In the genomic region with DNA sequence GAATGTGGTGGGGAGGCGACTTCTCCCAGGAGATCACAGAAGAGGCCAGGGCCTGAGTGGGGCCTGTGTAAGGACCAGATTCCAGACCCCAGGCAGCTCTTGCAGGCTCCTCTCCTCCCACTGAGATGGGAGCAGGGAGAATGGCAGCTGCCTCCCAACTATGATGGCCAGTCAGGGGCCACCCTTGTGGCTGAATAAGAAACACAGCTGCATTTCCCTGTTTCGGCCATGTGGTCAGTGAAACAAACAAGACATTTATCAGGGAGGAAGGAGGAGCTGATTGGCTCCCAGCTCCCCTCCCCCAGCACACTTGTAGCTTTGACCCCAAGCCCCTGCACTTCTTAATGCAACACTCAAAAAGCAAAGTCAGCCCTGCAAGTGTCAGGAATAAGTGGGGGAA, we compare ENCODE assay signal across 1 cellular context.
TF ChIP-seq lines count a peak whose summit lies in the region.

No MANE protein-coding gene starts in this region.

TF ChIP-seq in GM23338, 12 proteins besides CTCF, POLR2A, EP300 and RAD21 (continued from another document):
- TF ChIP-seq, protein P1, sequence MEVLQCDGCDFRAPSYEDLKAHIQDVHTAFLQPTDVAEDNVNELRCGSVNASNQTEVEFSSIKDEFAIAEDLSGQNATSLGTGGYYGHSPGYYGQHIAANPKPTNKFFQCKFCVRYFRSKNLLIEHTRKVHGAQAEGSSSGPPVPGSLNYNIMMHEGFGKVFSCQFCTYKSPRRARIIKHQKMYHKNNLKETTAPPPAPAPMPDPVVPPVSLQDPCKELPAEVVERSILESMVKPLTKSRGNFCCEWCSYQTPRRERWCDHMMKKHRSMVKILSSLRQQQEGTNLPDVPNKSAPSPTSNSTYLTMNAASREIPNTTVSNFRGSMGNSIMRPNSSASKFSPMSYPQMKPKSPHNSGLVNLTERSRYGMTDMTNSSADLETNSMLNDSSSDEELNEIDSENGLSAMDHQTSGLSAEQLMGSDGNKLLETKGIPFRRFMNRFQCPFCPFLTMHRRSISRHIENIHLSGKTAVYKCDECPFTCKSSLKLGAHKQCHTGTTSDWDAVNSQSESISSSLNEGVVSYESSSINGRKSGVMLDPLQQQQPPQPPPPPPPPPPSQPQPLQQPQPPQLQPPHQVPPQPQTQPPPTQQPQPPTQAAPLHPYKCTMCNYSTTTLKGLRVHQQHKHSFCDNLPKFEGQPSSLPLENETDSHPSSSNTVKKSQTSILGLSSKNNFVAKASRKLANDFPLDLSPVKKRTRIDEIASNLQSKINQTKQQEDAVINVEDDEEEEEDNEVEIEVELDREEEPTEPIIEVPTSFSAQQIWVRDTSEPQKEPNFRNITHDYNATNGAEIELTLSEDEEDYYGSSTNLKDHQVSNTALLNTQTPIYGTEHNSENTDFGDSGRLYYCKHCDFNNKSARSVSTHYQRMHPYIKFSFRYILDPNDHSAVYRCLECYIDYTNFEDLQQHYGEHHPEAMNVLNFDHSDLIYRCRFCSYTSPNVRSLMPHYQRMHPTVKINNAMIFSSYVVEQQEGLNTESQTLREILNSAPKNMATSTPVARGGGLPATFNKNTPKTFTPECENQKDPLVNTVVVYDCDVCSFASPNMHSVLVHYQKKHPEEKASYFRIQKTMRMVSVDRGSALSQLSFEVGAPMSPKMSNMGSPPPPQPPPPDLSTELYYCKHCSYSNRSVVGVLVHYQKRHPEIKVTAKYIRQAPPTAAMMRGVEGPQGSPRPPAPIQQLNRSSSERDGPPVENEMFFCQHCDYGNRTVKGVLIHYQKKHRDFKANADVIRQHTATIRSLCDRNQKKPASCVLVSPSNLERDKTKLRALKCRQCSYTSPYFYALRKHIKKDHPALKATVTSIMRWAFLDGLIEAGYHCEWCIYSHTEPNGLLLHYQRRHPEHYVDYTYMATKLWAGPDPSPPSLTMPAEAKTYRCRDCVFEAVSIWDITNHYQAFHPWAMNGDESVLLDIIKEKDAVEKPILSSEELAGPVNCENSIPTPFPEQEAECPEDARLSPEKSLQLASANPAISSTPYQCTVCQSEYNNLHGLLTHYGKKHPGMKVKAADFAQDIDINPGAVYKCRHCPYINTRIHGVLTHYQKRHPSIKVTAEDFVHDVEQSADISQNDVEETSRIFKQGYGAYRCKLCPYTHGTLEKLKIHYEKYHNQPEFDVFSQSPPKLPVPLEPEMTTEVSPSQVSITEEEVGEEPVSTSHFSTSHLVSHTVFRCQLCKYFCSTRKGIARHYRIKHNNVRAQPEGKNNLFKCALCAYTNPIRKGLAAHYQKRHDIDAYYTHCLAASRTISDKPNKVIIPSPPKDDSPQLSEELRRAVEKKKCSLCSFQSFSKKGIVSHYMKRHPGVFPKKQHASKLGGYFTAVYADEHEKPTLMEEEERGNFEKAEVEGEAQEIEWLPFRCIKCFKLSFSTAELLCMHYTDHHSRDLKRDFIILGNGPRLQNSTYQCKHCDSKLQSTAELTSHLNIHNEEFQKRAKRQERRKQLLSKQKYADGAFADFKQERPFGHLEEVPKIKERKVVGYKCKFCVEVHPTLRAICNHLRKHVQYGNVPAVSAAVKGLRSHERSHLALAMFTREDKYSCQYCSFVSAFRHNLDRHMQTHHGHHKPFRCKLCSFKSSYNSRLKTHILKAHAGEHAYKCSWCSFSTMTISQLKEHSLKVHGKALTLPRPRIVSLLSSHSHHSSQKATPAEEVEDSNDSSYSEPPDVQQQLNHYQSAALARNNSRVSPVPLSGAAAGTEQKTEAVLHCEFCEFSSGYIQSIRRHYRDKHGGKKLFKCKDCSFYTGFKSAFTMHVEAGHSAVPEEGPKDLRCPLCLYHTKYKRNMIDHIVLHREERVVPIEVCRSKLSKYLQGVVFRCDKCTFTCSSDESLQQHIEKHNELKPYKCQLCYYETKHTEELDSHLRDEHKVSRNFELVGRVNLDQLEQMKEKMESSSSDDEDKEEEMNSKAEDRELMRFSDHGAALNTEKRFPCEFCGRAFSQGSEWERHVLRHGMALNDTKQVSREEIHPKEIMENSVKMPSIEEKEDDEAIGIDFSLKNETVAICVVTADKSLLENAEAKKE (CRISPR knock-in tag; IDR thresholded peaks at IDR 0.05), result no peak
- no peak for TF ChIP-seq ZNF114 (CRISPR knock-in tag; IDR thresholded peaks at IDR 0.05)
- TF ChIP-seq, protein P2, sequence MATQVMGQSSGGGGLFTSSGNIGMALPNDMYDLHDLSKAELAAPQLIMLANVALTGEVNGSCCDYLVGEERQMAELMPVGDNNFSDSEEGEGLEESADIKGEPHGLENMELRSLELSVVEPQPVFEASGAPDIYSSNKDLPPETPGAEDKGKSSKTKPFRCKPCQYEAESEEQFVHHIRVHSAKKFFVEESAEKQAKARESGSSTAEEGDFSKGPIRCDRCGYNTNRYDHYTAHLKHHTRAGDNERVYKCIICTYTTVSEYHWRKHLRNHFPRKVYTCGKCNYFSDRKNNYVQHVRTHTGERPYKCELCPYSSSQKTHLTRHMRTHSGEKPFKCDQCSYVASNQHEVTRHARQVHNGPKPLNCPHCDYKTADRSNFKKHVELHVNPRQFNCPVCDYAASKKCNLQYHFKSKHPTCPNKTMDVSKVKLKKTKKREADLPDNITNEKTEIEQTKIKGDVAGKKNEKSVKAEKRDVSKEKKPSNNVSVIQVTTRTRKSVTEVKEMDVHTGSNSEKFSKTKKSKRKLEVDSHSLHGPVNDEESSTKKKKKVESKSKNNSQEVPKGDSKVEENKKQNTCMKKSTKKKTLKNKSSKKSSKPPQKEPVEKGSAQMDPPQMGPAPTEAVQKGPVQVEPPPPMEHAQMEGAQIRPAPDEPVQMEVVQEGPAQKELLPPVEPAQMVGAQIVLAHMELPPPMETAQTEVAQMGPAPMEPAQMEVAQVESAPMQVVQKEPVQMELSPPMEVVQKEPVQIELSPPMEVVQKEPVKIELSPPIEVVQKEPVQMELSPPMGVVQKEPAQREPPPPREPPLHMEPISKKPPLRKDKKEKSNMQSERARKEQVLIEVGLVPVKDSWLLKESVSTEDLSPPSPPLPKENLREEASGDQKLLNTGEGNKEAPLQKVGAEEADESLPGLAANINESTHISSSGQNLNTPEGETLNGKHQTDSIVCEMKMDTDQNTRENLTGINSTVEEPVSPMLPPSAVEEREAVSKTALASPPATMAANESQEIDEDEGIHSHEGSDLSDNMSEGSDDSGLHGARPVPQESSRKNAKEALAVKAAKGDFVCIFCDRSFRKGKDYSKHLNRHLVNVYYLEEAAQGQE (IDR thresholded peaks at IDR 0.05; ENCODE audit: unreplicated experiment), result no peak
- no peak for TF ChIP-seq ZNF331 (CRISPR knock-in tag; IDR thresholded peaks at IDR 0.05; ENCODE audit: low read depth)
- no peak for TF ChIP-seq JUNB (IDR thresholded peaks at IDR 0.05; ENCODE audit: unreplicated experiment)
- TF ChIP-seq POLR2AphosphoS5 (IDR thresholded peaks at IDR 0.05; ENCODE audit: low read depth), result no peak
- TF ChIP-seq, protein P3, sequence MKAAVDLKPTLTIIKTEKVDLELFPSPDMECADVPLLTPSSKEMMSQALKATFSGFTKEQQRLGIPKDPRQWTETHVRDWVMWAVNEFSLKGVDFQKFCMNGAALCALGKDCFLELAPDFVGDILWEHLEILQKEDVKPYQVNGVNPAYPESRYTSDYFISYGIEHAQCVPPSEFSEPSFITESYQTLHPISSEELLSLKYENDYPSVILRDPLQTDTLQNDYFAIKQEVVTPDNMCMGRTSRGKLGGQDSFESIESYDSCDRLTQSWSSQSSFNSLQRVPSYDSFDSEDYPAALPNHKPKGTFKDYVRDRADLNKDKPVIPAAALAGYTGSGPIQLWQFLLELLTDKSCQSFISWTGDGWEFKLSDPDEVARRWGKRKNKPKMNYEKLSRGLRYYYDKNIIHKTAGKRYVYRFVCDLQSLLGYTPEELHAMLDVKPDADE (IDR thresholded peaks at IDR 0.05), result no peak
- no peak for TF ChIP-seq EZH2 (IDR thresholded peaks at IDR 0.05; ENCODE audit: low read depth, unreplicated experiment)
- TF ChIP-seq NANOG (IDR thresholded peaks at IDR 0.05; ENCODE audit: borderline replicate concordance), result no peak
- TF ChIP-seq STAT1 (IDR thresholded peaks at IDR 0.05; ENCODE audit: unreplicated experiment), result no peak
